Comparison of ENCODE assay signal across 22 cellular contexts in the genomic region with DNA sequence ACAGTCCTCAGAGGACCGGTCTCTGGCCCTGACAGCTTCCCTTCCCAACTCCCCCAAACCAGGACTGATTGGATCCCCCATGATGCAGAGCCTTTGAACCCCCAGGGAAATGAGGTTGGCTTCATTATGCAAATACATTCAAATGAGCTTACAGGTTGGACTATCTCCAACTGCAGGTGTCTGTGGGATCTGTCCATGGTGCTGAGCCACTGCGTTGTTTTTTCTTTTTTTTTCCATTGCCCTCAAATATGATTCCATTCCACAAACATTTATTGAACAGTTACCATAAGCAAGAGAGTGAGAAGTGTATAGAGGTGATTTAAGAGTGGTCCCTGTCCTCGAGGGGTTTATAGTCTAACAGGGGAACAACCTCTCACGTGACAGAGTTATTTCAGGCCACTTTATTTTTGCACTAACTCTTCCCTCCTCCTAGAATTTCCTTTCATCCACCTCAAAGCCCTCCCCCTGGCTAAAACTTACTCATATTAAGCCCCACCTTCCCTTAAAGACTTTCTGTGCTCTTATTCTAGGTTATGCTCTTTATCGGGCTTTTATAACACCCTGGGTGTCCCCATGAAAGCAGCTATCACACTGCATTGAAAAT. TPM values are rescaled to one million over a fixed set of nuclear protein-coding genes. Genes with fewer than 3 reads are reported as not detected.
DNase-seq lines count a peak whose midpoint lies in the region; TF ChIP-seq lines count a peak whose summit lies in the region.
"Had no signal": no experiment of that assay in that cellular context is flagged by ENCODE, and none has a peak within 500 bp of the region (broad histone marks: within the 10 kb centered on the region; RNA-seq: fewer than 3 reads in every experiment).

No MANE protein-coding gene starts in this region.

- no peaks in the 10 kb centered on the region for H3K27me3 ChIP-seq in H7 (ENCODE audit: control insufficient read depth, insufficient read depth, low read length)
- no peaks in the 10 kb centered on the region for H3K27me3 ChIP-seq in Karpas-422 (ENCODE audit: low read length)
- no peaks in the 10 kb centered on the region for H3K27me3 ChIP-seq in WERI-Rb-1 (ENCODE audit: insufficient read depth, low read depth, severe bottlenecking)
- H3K27me3 ChIP-seq: body of pancreas had no signal

- H3K27ac ChIP-seq in Karpas-422 (ENCODE audit: low read length) (peak overlapping the region; percentile 48), WERI-Rb-1 (peak overlapping the region; percentile 83)
- H3K27ac ChIP-seq: body of pancreas, SJSA1, tibial artery had no signal

- peak overlapping the region; percentile 11 for H3K4me2 ChIP-seq in Karpas-422 (ENCODE audit: low read depth, low read length, poor library complexity, severe bottlenecking)

- no peaks in the 10 kb centered on the region for H3K79me2 ChIP-seq in Karpas-422 (ENCODE audit: low read length)

- no peaks in the 10 kb centered on the region for H3K9me2 ChIP-seq in Karpas-422 (replicated peaks; ENCODE audit: insufficient read depth, low read length)

- H3K9ac ChIP-seq in Karpas-422 (ENCODE audit: low read length) = no peak overlapping the region

- no peaks in the 10 kb centered on the region for H4K20me1 ChIP-seq in Karpas-422 (ENCODE audit: insufficient read depth, low read depth, low read length)

- H3K36me3 ChIP-seq in H7 (replicated peaks; ENCODE audit: control insufficient read depth, insufficient read depth, low read length) = no peaks in the 10 kb centered on the region
- H3K36me3 ChIP-seq in Karpas-422 (ENCODE audit: insufficient read depth, low read length) = no peaks in the 10 kb centered on the region
- H3K36me3 ChIP-seq in WERI-Rb-1 = peaks cover 32% of the 10 kb centered on the region
- H3K36me3 ChIP-seq: SJSA1, tibial artery had no signal

- H2AFZ ChIP-seq in Karpas-422 (ENCODE audit: low read length) = no peak overlapping the region

- H3K4me1 ChIP-seq in Karpas-422 (ENCODE audit: low read length) = peaks cover 60% of the 10 kb centered on the region
- H3K4me1 ChIP-seq: body of pancreas, SJSA1, tibial artery had no signal

- H3K9me3 ChIP-seq in Karpas-422 (ENCODE audit: low read length) = no peaks in the 10 kb centered on the region
- H3K9me3 ChIP-seq in WERI-Rb-1 (ENCODE audit: severe bottlenecking) = no peaks in the 10 kb centered on the region
- H3K9me3 ChIP-seq: body of pancreas, SJSA1, tibial artery had no signal

- TF ChIP-seq CTCF in WERI-Rb-1 (IDR thresholded peaks at IDR 0.05; ENCODE audit: low read depth, low read length) = no peak

- DNase-seq in H7 (peak; percentile 58), Karpas-422 (peak; percentile 77), WERI-Rb-1 (no peak), left kidney (ENCODE audit: low read depth, low spot score) (peak; percentile 36), NCI-H345 (lab: John Stamatoyannopoulos, UW) (no peak), NCI-H82 (lab: John Stamatoyannopoulos, UW) (no peak), NCI-H2029 treated with DMSO at 0.1 percent for 48 hours (lab: John Stamatoyannopoulos, UW) (no peak)
- DNase-seq: activated CD8-positive, alpha-beta memory T cell treated with anti-CD3 and anti-CD28 coated beads, Interleukin-2, amount 50 U/mL, for 4 hours; activated naive CD8-positive, alpha-beta T cell treated with anti-CD3 and anti-CD28 coated beads, Interleukin-2, amount 50 U/mL, for 24 hours; body of pancreas; CD4-positive, alpha-beta memory T cell; DMS153; naive B cell; NCI-H187 treated with DMSO at 0.1 percent for 48 hours; stimulated activated CD4-positive, alpha-beta T cell treated with anti-CD3 and anti-CD28 coated beads, Interleukin-12 subunit alpha, Interleukin-12 subunit beta, amount 100 ng/mL, for 4 hours; stimulated activated CD4-positive, alpha-beta T cell treated with anti-CD3 and anti-CD28 coated beads, Interleukin-4, amount 100 ng/mL, for 4 hours; stimulated activated naive CD8-positive, alpha-beta T cell treated with anti-CD3 and anti-CD28 coated beads, Interleukin-15, amount 100 ng/mL, for 72 hours; T-helper 17 cell; tibial artery had no signal

- H3K4me3 ChIP-seq in H7 (ENCODE audit: insufficient read depth, low read depth, low read length) (no peak overlapping the region), Karpas-422 (ENCODE audit: low read length) (no peak overlapping the region), WERI-Rb-1 (ENCODE audit: low read depth, low read length) (no peak overlapping the region)
- H3K4me3 ChIP-seq: body of pancreas, SJSA1, tibial artery had no signal

RNA-seq across cellular contexts. Expression of a gene that starts 21.9 kb away (rescaled TPM):
- total RNA-seq in H7 (2014; rRNA removed; shearing (Covaris generic)) = 3.9 and 9.2 TPM in 2 replicates
- 4.1 and 9.5 TPM in 2 replicates for total RNA-seq in Karpas-422 (2014; rRNA removed; shearing (Covaris generic); ENCODE audit: low replicate concordance)
- total RNA-seq: fibroblast of lung, osteoblast, SJSA1 had no signal

RNA-seq across cellular contexts. Expression of a gene that starts 48.0 kb away (rescaled TPM):
- 39.8 and 55.4 TPM in 2 replicates for total RNA-seq in H7 (2014; rRNA removed; shearing (Covaris generic))
- 25.3 and 33.0 TPM in 2 replicates for total RNA-seq in Karpas-422 (2014; rRNA removed; shearing (Covaris generic); ENCODE audit: low replicate concordance)

Comparison
In these comparisons a context has a peak if more than half of its experiments do, and no peak if none do; other contexts are left out.
1. DNase-seq: peak in H7 (single experiment), Karpas-422 (single experiment) and left kidney (single experiment); none in WERI-Rb-1 (single experiment), NCI-H345 (single experiment), NCI-H82 (single experiment) and NCI-H2029 treated with DMSO at 0.1 percent for 48 hours (single experiment).